ENCODE assay signal across 14 cellular contexts in the genomic region with DNA sequence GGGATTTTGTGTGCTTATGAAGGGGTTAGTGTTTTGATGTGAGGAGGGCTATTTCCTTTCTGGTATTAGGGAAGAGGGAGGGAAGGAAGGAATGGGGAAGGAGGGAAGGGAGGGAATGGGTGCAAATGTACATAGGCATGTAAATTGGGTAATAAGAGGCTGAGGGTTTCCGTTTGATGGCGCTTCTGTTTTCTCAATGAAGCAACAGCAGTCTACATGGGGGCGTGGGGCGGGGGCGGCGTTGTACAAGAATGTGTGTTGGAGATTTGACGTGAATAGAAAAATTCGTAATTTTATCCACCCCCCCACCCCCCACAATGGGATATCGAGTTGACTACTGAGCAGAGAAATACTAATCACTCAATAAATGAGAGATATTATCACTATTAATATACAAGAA.
"Had no signal": no experiment of that assay in that cellular context is flagged by ENCODE, and none has a peak within 500 bp of the region (broad histone marks: within the 10 kb centered on the region; RNA-seq: fewer than 3 reads in every experiment).

No MANE protein-coding gene starts in this region.

- H3K36me3 ChIP-seq: ascending aorta, lower lobe of right lung, pancreas had no signal

- H3K4me3 Mint-ChIP-seq: activated naive CD4-positive, alpha-beta T cell treated with anti-CD3 and anti-CD28 coated beads, Interleukin-2, amount 50 U/mL, for 24 hours; activated T-cell treated with anti-CD3 and anti-CD28 coated beads, Interleukin-2, amount 50 U/mL, for 4 hours; central memory CD8-positive, alpha-beta T cell; naive thymus-derived CD8-positive, alpha-beta T cell; stimulated activated effector memory CD8-positive, alpha-beta T cell treated with anti-CD3 and anti-CD28 coated beads, Interleukin-12 subunit alpha, Interleukin-12 subunit beta, amount 100 ng/mL, for 72 hours; T-cell had no signal

- H3K9me3 Mint-ChIP-seq: activated naive CD4-positive, alpha-beta T cell treated with anti-CD3 and anti-CD28 coated beads, Interleukin-2, amount 50 U/mL, for 24 hours; activated T-cell treated with anti-CD3 and anti-CD28 coated beads, Interleukin-2, amount 50 U/mL, for 4 hours; central memory CD8-positive, alpha-beta T cell; naive thymus-derived CD8-positive, alpha-beta T cell; stimulated activated effector memory CD8-positive, alpha-beta T cell treated with anti-CD3 and anti-CD28 coated beads, Interleukin-12 subunit alpha, Interleukin-12 subunit beta, amount 100 ng/mL, for 72 hours; T-cell had no signal

- H3K36me3 Mint-ChIP-seq: activated naive CD4-positive, alpha-beta T cell treated with anti-CD3 and anti-CD28 coated beads, Interleukin-2, amount 50 U/mL, for 24 hours; T-cell had no signal

- H3K9me3 ChIP-seq: ascending aorta, lower lobe of right lung, pancreas had no signal

- H3K27ac Mint-ChIP-seq: activated naive CD4-positive, alpha-beta T cell treated with anti-CD3 and anti-CD28 coated beads, Interleukin-2, amount 50 U/mL, for 24 hours; stimulated activated effector memory CD8-positive, alpha-beta T cell treated with anti-CD3 and anti-CD28 coated beads, Interleukin-12 subunit alpha, Interleukin-12 subunit beta, amount 100 ng/mL, for 72 hours; T-cell had no signal

- H3K27me3 Mint-ChIP-seq: activated naive CD4-positive, alpha-beta T cell treated with anti-CD3 and anti-CD28 coated beads, Interleukin-2, amount 50 U/mL, for 24 hours; central memory CD8-positive, alpha-beta T cell; naive thymus-derived CD8-positive, alpha-beta T cell; T-cell had no signal

- DNase-seq: activated CD8-positive, alpha-beta memory T cell treated with anti-CD3 and anti-CD28 coated beads, Interleukin-2, amount 50 U/mL, for 4 hours; activated T-cell treated with anti-CD3 and anti-CD28 coated beads, Interleukin-2, amount 50 U/mL, for 4 hours; effector CD4-positive, alpha-beta T cell; islet precursor cell; left colon; lower lobe of right lung; pancreas had no signal

- H3K27ac ChIP-seq: ascending aorta, lower lobe of right lung, pancreas had no signal

- H3K4me3 ChIP-seq: ascending aorta, lower lobe of right lung, pancreas, smooth muscle cell had no signal

- H3K4me2 ChIP-seq: smooth muscle cell had no signal

- H3K27me3 ChIP-seq: ascending aorta, pancreas had no signal
